13 cellular contexts compared by ENCODE assay signal in the genomic region with DNA sequence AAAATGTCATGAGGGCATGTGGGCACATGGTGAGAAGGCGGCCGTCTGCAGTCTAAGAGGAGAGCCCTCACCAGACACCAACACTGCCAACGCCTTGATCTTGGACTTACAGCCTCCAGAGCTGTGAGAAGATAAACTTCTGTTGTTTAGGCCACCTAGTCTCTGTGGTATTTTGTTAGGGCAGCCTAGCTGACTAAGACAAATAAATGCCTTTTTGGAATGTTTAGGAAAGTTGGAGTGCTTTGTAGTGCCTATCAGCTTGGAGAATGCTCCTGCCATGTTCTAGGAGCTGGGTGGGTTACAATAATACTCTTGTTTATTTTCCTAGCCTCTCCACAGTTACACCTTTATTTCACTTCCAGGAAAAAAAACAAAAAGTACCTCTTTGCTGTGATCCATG.
"Had no signal": no experiment of that assay in that cellular context is flagged by ENCODE, and none has a peak within 500 bp of the region (broad histone marks: within the 10 kb centered on the region; RNA-seq: fewer than 3 reads in every experiment).

No MANE protein-coding gene starts in this region.

- H3K27me3 Mint-ChIP-seq: activated CD4-positive, alpha-beta T cell treated with anti-CD3 and anti-CD28 coated beads for 36 hours; activated naive CD8-positive, alpha-beta T cell treated with anti-CD3 and anti-CD28 coated beads, Interleukin-2, amount 10 ng/mL, durations not matched to agents 7 days and 5 days; stimulated activated naive CD8-positive, alpha-beta T cell treated with anti-CD3 and anti-CD28 coated beads, Interleukin-15, Interleukin-2, amounts not matched to agents 100 ng/mL and 50 ng/mL, for 24 hours had no signal

- H3K9me3 Mint-ChIP-seq: activated CD4-positive, alpha-beta memory T cell treated with anti-CD3 and anti-CD28 coated beads, Interleukin-2, amount 10 ng/mL, durations not matched to agents 7 days and 5 days; activated naive CD8-positive, alpha-beta T cell treated with anti-CD3 and anti-CD28 coated beads, Interleukin-2, amount 10 ng/mL, durations not matched to agents 7 days and 5 days; activated T-cell treated with anti-CD3 and anti-CD28 coated beads, Interleukin-2, amount 50 U/mL, for 72 hours; stimulated activated naive CD8-positive, alpha-beta T cell treated with anti-CD3 and anti-CD28 coated beads, Interleukin-15, Interleukin-2, amounts not matched to agents 100 ng/mL and 50 ng/mL, for 24 hours had no signal

- H3K4me1 ChIP-seq: sigmoid colon had no signal

- H3K9me3 ChIP-seq: sigmoid colon had no signal

- H3K36me3 ChIP-seq: cardiac muscle cell, sigmoid colon had no signal

- DNase-seq: activated CD4-positive, alpha-beta memory T cell treated with anti-CD3 and anti-CD28 coated beads, Interleukin-2, amount 10 ng/mL, durations not matched to agents 7 days and 5 days; activated CD4-positive, alpha-beta T cell treated with anti-CD3 and anti-CD28 coated beads for 36 hours; activated naive CD8-positive, alpha-beta T cell treated with anti-CD3 and anti-CD28 coated beads, Interleukin-2, amount 10 ng/mL, durations not matched to agents 7 days and 5 days; activated T-cell treated with anti-CD3 and anti-CD28 coated beads, Interleukin-2, amount 50 U/mL, for 72 hours; anterior cingulate cortex; foreskin melanocyte; head of caudate nucleus; sigmoid colon; stimulated activated CD4-positive, alpha-beta T cell treated with anti-CD3 and anti-CD28 coated beads, Interleukin-12 subunit alpha, Interleukin-12 subunit beta, amount 100 ng/mL, for 4 hours had no signal

- H3K27ac Mint-ChIP-seq: activated CD4-positive, alpha-beta memory T cell treated with anti-CD3 and anti-CD28 coated beads, Interleukin-2, amount 10 ng/mL, durations not matched to agents 7 days and 5 days; activated CD4-positive, alpha-beta T cell treated with anti-CD3 and anti-CD28 coated beads for 36 hours; activated naive CD8-positive, alpha-beta T cell treated with anti-CD3 and anti-CD28 coated beads, Interleukin-2, amount 10 ng/mL, durations not matched to agents 7 days and 5 days; activated T-cell treated with anti-CD3 and anti-CD28 coated beads, Interleukin-2, amount 50 U/mL, for 72 hours; stimulated activated naive CD8-positive, alpha-beta T cell treated with anti-CD3 and anti-CD28 coated beads, Interleukin-15, Interleukin-2, amounts not matched to agents 100 ng/mL and 50 ng/mL, for 24 hours; T-helper 2 cell treated with Interferon-gamma antibody and Interleukin-4, amounts not matched to agents 5 μg/mL and 100 μg/mL, for 36 hours had no signal

- H3K27me3 ChIP-seq: cardiac muscle cell, sigmoid colon had no signal

- H3K27ac ChIP-seq: cardiac muscle cell, sigmoid colon had no signal

- ATAC-seq: activated CD4-positive, alpha-beta T cell treated with anti-CD3 and anti-CD28 coated beads for 36 hours; left lobe of liver had no signal

- H3K4me3 ChIP-seq: cardiac muscle cell, sigmoid colon had no signal

- H3K4me3 Mint-ChIP-seq: activated CD4-positive, alpha-beta memory T cell treated with anti-CD3 and anti-CD28 coated beads, Interleukin-2, amount 10 ng/mL, durations not matched to agents 7 days and 5 days; activated CD4-positive, alpha-beta T cell treated with anti-CD3 and anti-CD28 coated beads for 36 hours; activated naive CD8-positive, alpha-beta T cell treated with anti-CD3 and anti-CD28 coated beads, Interleukin-2, amount 10 ng/mL, durations not matched to agents 7 days and 5 days; activated T-cell treated with anti-CD3 and anti-CD28 coated beads, Interleukin-2, amount 50 U/mL, for 72 hours; stimulated activated naive CD8-positive, alpha-beta T cell treated with anti-CD3 and anti-CD28 coated beads, Interleukin-15, Interleukin-2, amounts not matched to agents 100 ng/mL and 50 ng/mL, for 24 hours; T-helper 2 cell treated with Interferon-gamma antibody and Interleukin-4, amounts not matched to agents 5 μg/mL and 100 μg/mL, for 36 hours had no signal
